In genomic region chr11:573146-573759, GRCh38 we compare ENCODE assay signal across 19 cellular contexts. TPM values are rescaled to one million over a fixed set of nuclear protein-coding genes. Genes with fewer than 3 reads are reported as not detected.
DNase-seq lines count a peak whose midpoint lies in the region; ATAC-seq, FAIRE-seq and TF ChIP-seq lines count a peak whose summit lies in the region.
"Had no signal": no experiment of that assay in that cellular context is flagged by ENCODE, and none has a peak within 500 bp of the region (broad histone marks: within the 10 kb centered on the region; RNA-seq: fewer than 3 reads in every experiment).

No MANE protein-coding gene starts in this region.

- H3K9me3 ChIP-seq in left lung, result no peaks in the 10 kb centered on the region
- H3K9me3 ChIP-seq in neural progenitor cell (ENCODE audit: low read depth), result no peaks in the 10 kb centered on the region
- H3K9me3 ChIP-seq in upper lobe of right lung, result no peaks in the 10 kb centered on the region

- H3F3A ChIP-seq in neural progenitor cell (ENCODE audit: low read depth), result peaks cover 58% of the 10 kb centered on the region

- H3K4me1 Mint-ChIP-seq in activated T-helper 17 cell treated with anti-CD3 and anti-CD28 coated beads, Interleukin-2, amount 50 U/mL, for 72 hours, result peaks cover 12% of the 10 kb centered on the region
- H3K4me1 Mint-ChIP-seq in neural progenitor cell, result peaks cover 34% of the 10 kb centered on the region

- no peak for TF ChIP-seq CTCF in left lung (IDR thresholded peaks at IDR 0.05)
- no peak for TF ChIP-seq CTCF in neural progenitor cell (IDR thresholded peaks at IDR 0.05)
- TF ChIP-seq CTCF in upper lobe of right lung (IDR thresholded peaks at IDR 0.05), result no peak

- H2AFZ ChIP-seq in neural progenitor cell (replicated peaks), result no peak overlapping the region
- H2AFZ ChIP-seq: GM23248, PC-9 had no signal

- H3K27me3 Mint-ChIP-seq in activated T-helper 17 cell treated with anti-CD3 and anti-CD28 coated beads, Interleukin-2, amount 50 U/mL, for 72 hours, result no peaks in the 10 kb centered on the region
- peaks cover 6% of the 10 kb centered on the region for H3K27me3 Mint-ChIP-seq in neural progenitor cell (ENCODE audit: insufficient read depth, low read depth)

- no peak overlapping the region for H3K4me2 ChIP-seq in neural progenitor cell
- H3K4me2 ChIP-seq: PC-9 had no signal

- no peak for FAIRE-seq in GM12891 (lab: Jason Lieb, UNC)
- FAIRE-seq: GM12892 had no signal

- no peak for DNase-seq in left lung
- DNase-seq in neural progenitor cell (ENCODE audit: low spot score), result no peak
- DNase-seq in upper lobe of right lung, result no peak
- no peak for DNase-seq in OCI-M1 (lab: John Stamatoyannopoulos, UW)
- no peak for DNase-seq in GM12891 (ENCODE audit: insufficient read length, low spot score)
- no peak for DNase-seq in iPS-NIHi7 (ENCODE audit: extremely low spot score)
- DNase-seq: GF-D8, GM23248, KG1, NCI-H1436, NCI-H2029, NCI-H2171, NCI-H446, PC-9 had no signal

- no peak overlapping the region for H3K9ac ChIP-seq in neural progenitor cell
- H3K9ac ChIP-seq: GM23248 had no signal

- H3K27ac ChIP-seq in left lung (no peak overlapping the region), neural progenitor cell (no peak overlapping the region), upper lobe of right lung (peak overlapping the region; percentile 36)
- H3K27ac ChIP-seq: C4-2B, GM23248, PC-9 had no signal

- peaks cover 4 to 33% of the 10 kb centered on the region in 2 donors for H3K27me3 ChIP-seq in left lung
- peaks cover 15% of the 10 kb centered on the region for H3K27me3 ChIP-seq in neural progenitor cell
- H3K27me3 ChIP-seq in upper lobe of right lung, result no peaks in the 10 kb centered on the region

- H3K9me3 Mint-ChIP-seq in activated T-helper 17 cell treated with anti-CD3 and anti-CD28 coated beads, Interleukin-2, amount 50 U/mL, for 72 hours, result no peaks in the 10 kb centered on the region
- H3K9me3 Mint-ChIP-seq in neural progenitor cell, result no peaks in the 10 kb centered on the region

- H4K20me1 ChIP-seq in neural progenitor cell (ENCODE audit: low read depth), result peaks cover 25% of the 10 kb centered on the region

- H3K4me3 ChIP-seq in left lung (no peak overlapping the region), neural progenitor cell (no peak overlapping the region), upper lobe of right lung (no peak overlapping the region)
- H3K4me3 ChIP-seq: PC-9 had no signal

- H3K27ac Mint-ChIP-seq in activated T-helper 17 cell treated with anti-CD3 and anti-CD28 coated beads, Interleukin-2, amount 50 U/mL, for 72 hours, result no peak overlapping the region
- H3K27ac Mint-ChIP-seq in neural progenitor cell, result no peak overlapping the region

- peaks cover 18% of the 10 kb centered on the region for H3K36me3 Mint-ChIP-seq in activated T-helper 17 cell treated with anti-CD3 and anti-CD28 coated beads, Interleukin-2, amount 50 U/mL, for 72 hours (ENCODE audit: low read depth)
- peaks cover 4% of the 10 kb centered on the region for H3K36me3 Mint-ChIP-seq in neural progenitor cell

- intact Hi-C loops in left lung (cut with DNase I) (no loop called here), upper lobe of right lung (cut with DNase I) (no loop called here)

- H3K79me2 ChIP-seq in neural progenitor cell (ENCODE audit: low read depth), result peaks cover 20% of the 10 kb centered on the region

- ATAC-seq in activated T-helper 17 cell treated with anti-CD3 and anti-CD28 coated beads, Interleukin-2, amount 50 U/mL, for 72 hours (replicated peaks), result no peak
- peak; percentile 0 for ATAC-seq in left lung
- ATAC-seq in upper lobe of right lung, result peak; percentile 2
- ATAC-seq: HCT116, Right ventricle myocardium inferior had no signal

- H3K4me1 ChIP-seq in left lung, result peaks cover 25 to 47% of the 10 kb centered on the region in 2 donors
- H3K4me1 ChIP-seq in neural progenitor cell, result peaks cover 38% of the 10 kb centered on the region
- H3K4me1 ChIP-seq in upper lobe of right lung, result peaks cover 33% of the 10 kb centered on the region

- TF ChIP-seq POLR2A in GM12891 (IDR thresholded peaks at IDR 0.05; ENCODE audit: low read depth, low read length), result no peak

- H3K36me3 ChIP-seq in left lung (no peaks in the 10 kb centered on the region), neural progenitor cell (no peaks in the 10 kb centered on the region), upper lobe of right lung (no peaks in the 10 kb centered on the region)

- peak overlapping the region; percentile 43 for H3K4me3 Mint-ChIP-seq in activated T-helper 17 cell treated with anti-CD3 and anti-CD28 coated beads, Interleukin-2, amount 50 U/mL, for 72 hours
- H3K4me3 Mint-ChIP-seq in neural progenitor cell, result peak overlapping the region; percentile 65

TF ChIP-seq in GM12891, 5 proteins besides CTCF, POLR2A, EP300 and RAD21:
- TF ChIP-seq POLR2AphosphoS5 (IDR thresholded peaks at IDR 0.05; ENCODE audit: low read depth, low read length), result no peak
- no peak for TF ChIP-seq TAF1 (IDR thresholded peaks at IDR 0.05; ENCODE audit: low read depth, low read length)
- TF ChIP-seq PAX5 (IDR thresholded peaks at IDR 0.05; ENCODE audit: insufficient read depth, low read length, severe bottlenecking), result no peak
- no peak for TF ChIP-seq SPI1 (IDR thresholded peaks at IDR 0.05; ENCODE audit: low read depth, low read length)
- TF ChIP-seq POU2F2 (IDR thresholded peaks at IDR 0.05; ENCODE audit: low read depth, low read length), result no peak

RNA-seq across cellular contexts. Expression of gene PHRF1, which starts 3.0 kb away (rescaled TPM):
- 10 to 100 TPM; 37.8 to 55.6 TPM for total RNA-seq in activated T-helper 17 cell treated with anti-CD3 and anti-CD28 coated beads, Interleukin-2, amount 50 U/mL, for 72 hours
- total RNA-seq in left lung (10 to 100 TPM; 23.9 to 32.7 TPM), neural progenitor cell (ENCODE audit: low replicate concordance) (9.8 and 43.6 TPM in 2 replicates), upper lobe of right lung (31.0 TPM)
- 12.5 TPM for polyA plus RNA-seq in GM12891 (2012; ENCODE audit: low read depth, missing spikeins)

RNA-seq across cellular contexts. Expression of gene RASSF7, which starts 12.5 kb away (rescaled TPM):
- total RNA-seq in activated T-helper 17 cell treated with anti-CD3 and anti-CD28 coated beads, Interleukin-2, amount 50 U/mL, for 72 hours, result 10 to 100 TPM; 22.7 to 37.7 TPM
- total RNA-seq in left lung (10 to 100 TPM; 42.1 to 57.2 TPM), neural progenitor cell (ENCODE audit: low replicate concordance) (12.8 and 48.3 TPM in 2 replicates), upper lobe of right lung (76.7 TPM)
- 12.0 TPM for polyA plus RNA-seq in GM12891 (2012; ENCODE audit: low read depth, missing spikeins)

RNA-seq across cellular contexts. Expression of gene LMNTD2, which starts 12.7 kb away (rescaled TPM):
- 1 to 10 TPM; 2.7 to 6.6 TPM for total RNA-seq in activated T-helper 17 cell treated with anti-CD3 and anti-CD28 coated beads, Interleukin-2, amount 50 U/mL, for 72 hours
- total RNA-seq in left lung (1 to 10 TPM; 4.1 to 4.5 TPM), neural progenitor cell (ENCODE audit: low replicate concordance) (1.1 and 2.5 TPM in 2 replicates), upper lobe of right lung (5.9 TPM)
- 3.6 TPM for polyA plus RNA-seq in GM12891 (2012; ENCODE audit: low read depth, missing spikeins)

RNA-seq across cellular contexts. Expression of gene LRRC56, which starts 35.9 kb away (rescaled TPM):
- total RNA-seq in activated T-helper 17 cell treated with anti-CD3 and anti-CD28 coated beads, Interleukin-2, amount 50 U/mL, for 72 hours, result 1 to 10 TPM; 1.1 to 4.4 TPM
- 1 to 10 TPM; 1.8 to 3.1 TPM for total RNA-seq in left lung
- total RNA-seq in neural progenitor cell (ENCODE audit: low replicate concordance), result 0.45 and 1.4 TPM in 2 replicates
- total RNA-seq in upper lobe of right lung, result 3.2 TPM
- 0.49 TPM for polyA plus RNA-seq in GM12891 (2012; ENCODE audit: low read depth, missing spikeins)

RNA-seq across cellular contexts. Expression of gene HRAS, which starts 37.9 kb away (rescaled TPM):
- 10 to 100 TPM; 29.5 to 73.2 TPM for total RNA-seq in activated T-helper 17 cell treated with anti-CD3 and anti-CD28 coated beads, Interleukin-2, amount 50 U/mL, for 72 hours
- total RNA-seq in left lung (10 to 100 TPM; 43.2 to 52.4 TPM), neural progenitor cell (ENCODE audit: low replicate concordance) (21.2 and 32.3 TPM in 2 replicates), upper lobe of right lung (55.5 TPM)
- polyA plus RNA-seq in GM12891 (2012; ENCODE audit: low read depth, missing spikeins), result 19.9 TPM
